In genomic region chr13:24670927-24671326, GRCh38 we compare ENCODE assay signal across 8 cellular contexts. TPM values are rescaled to one million over a fixed set of nuclear protein-coding genes. Genes with fewer than 3 reads are reported as not detected.
DNase-seq lines count a peak whose midpoint lies in the region; ATAC-seq and TF ChIP-seq lines count a peak whose summit lies in the region.

No MANE protein-coding gene starts in this region.

- DNase-seq in BE2C (no peak), HAP-1 (ENCODE audit: low spot score in 2 of 2) (peak; percentile 59 to 69), T-cell (peak in 7 of 34 experiments; percentile 5 to 34 (median 16)), left colon (peak; percentile 49 to 58), DMS153 (lab: John Stamatoyannopoulos, UW) (no peak), cortex of kidney (lab: John Stamatoyannopoulos, UW) (no peak), activated T-cell treated with anti-CD3 and anti-CD28 coated beads for 4 hours (no peak)

- H3K9me3 ChIP-seq in BE2C (no peaks in the 10 kb centered on the region), HAP-1 (no peaks in the 10 kb centered on the region)

- in situ Hi-C loops in HAP-1 (cut with MboI; ENCODE audit: low sequenced_read_pairs): loop anchor here (10.0 kb wide), 2 partner anchors 66 to 96 kb away; no protein-coding TSS in a partner anchor

- ATAC-seq in T-cell (replicated peaks in 1 of 4): peak; percentile 33 to 85 (median 42)
- ATAC-seq in left colon: peak; percentile 46
- no peak for ATAC-seq in HG02623 (IDR thresholded peaks at IDR 0.05; ENCODE audit: unreplicated experiment)

- H3K36me3 ChIP-seq in BE2C: no peaks in the 10 kb centered on the region
- no peaks in the 10 kb centered on the region for H3K36me3 ChIP-seq in HAP-1 (replicated peaks)

- peaks cover 8 to 13% of the 10 kb centered on the region in 2 donors for H3K27me3 Mint-ChIP-seq in T-cell

- H3K36me3 Mint-ChIP-seq in T-cell: no peaks in the 10 kb centered on the region

- no peaks in the 10 kb centered on the region for H3K9me3 Mint-ChIP-seq in T-cell

- H3K27ac Mint-ChIP-seq in T-cell: no peak overlapping the region

- no peak overlapping the region for H3K4me3 ChIP-seq in BE2C (ENCODE audit: low read depth, low read length)
- H3K4me3 ChIP-seq in HAP-1: no peak overlapping the region

- POLR2A ChIA-PET in T-cell (lab: Charles Lee): no interaction called here

- CTCF ChIA-PET in T-cell (lab: Charles Lee): interaction anchor here in 1 of 2 donors (0.7 to 1.4 kb wide), 2 partner anchors 65 to 108 kb away, joined by 3 to 7 read pairs; no protein-coding TSS in a partner anchor

- H3K4me1 Mint-ChIP-seq in T-cell: peaks cover 8 to 14% (median 9%) of the 10 kb centered on the region in 3 donors

- TF ChIP-seq CTCF in BE2C (IDR thresholded peaks at IDR 0.05; ENCODE audit: low read depth, low read length): peak; percentile 11; the same call in 1 of the 2 replicates

- H3K4me1 ChIP-seq in BE2C: no peaks in the 10 kb centered on the region
- peaks cover 3% of the 10 kb centered on the region for H3K4me1 ChIP-seq in HAP-1

- H3K4me3 Mint-ChIP-seq in T-cell: peak overlapping the region in 1 of 3 donors; percentile 33

- intact Hi-C loops in left colon (cut with DNase I, micrococcal nuclease): no loop called here

- peaks cover 3% of the 10 kb centered on the region for H3K27me3 ChIP-seq in BE2C
- H3K27me3 ChIP-seq in HAP-1 (ENCODE audit: low read depth): no peaks in the 10 kb centered on the region

RNA-seq across cellular contexts. Expression of gene ATP12A, which starts 9.3 kb away (rescaled TPM):
- not detected for polyA plus RNA-seq in BE2C (2012; ENCODE audit: insufficient read depth, insufficient read length, low read depth)
- total RNA-seq in T-cell (not detected), left colon (under 1 TPM in 1 of 2 donors, not detected in 1; 0.64 TPM)

Comparison
In these comparisons a context has a peak if more than half of its experiments do, and no peak if none do; other contexts are left out.
1. DNase-seq: peak in HAP-1 (2 of 2) and left colon (2 of 2); none in BE2C (single experiment), DMS153 (single experiment), cortex of kidney (single experiment) and activated T-cell treated with anti-CD3 and anti-CD28 coated beads for 4 hours (single experiment).